Comparison of ENCODE assay signal across 19 cellular contexts in the genomic region with DNA sequence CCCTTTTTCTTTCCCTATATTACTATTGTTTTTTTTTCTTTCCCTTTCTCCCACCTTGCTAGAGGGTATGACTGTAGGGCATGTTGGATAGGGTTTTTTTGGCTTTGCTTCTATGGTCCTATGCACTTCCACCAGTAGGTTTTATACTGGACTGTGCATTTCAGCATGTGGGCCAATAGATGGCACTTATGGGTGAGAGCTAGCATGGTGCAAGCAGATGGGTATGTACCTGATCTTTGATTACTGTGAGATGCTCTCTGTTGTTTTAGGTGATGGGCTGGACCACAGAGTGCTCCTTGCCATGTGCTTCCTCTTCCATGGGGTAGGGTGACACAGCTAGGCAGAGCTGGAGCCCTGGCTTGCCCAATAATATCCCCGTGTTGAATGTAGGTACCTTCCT.
DNase-seq lines count a peak whose midpoint lies in the region; ATAC-seq and TF ChIP-seq lines count a peak whose summit lies in the region.
"Had no signal": no experiment of that assay in that cellular context is flagged by ENCODE, and none has a peak within 500 bp of the region (broad histone marks: within the 10 kb centered on the region; RNA-seq: fewer than 3 reads in every experiment).

No MANE protein-coding gene starts in this region.

- H3K27me3 ChIP-seq in mammary epithelial cell (ENCODE audit: insufficient read depth, low read length), result no peaks in the 10 kb centered on the region
- no peaks in the 10 kb centered on the region for H3K27me3 ChIP-seq in breast epithelium
- no peaks in the 10 kb centered on the region for H3K27me3 ChIP-seq in parathyroid adenoma (ENCODE audit: control insufficient read depth, insufficient read depth, low read length)
- H3K27me3 ChIP-seq: testis had no signal

- H3K27me3 Mint-ChIP-seq in WTC11 (ENCODE audit: low read depth), result no peaks in the 10 kb centered on the region; the same call in 1 of the 2 replicates

- ATAC-seq in WTC11, result peak; percentile 51
- no peak for ATAC-seq in HG03135 (IDR thresholded peaks at IDR 0.05; ENCODE audit: unreplicated experiment)

- TF ChIP-seq CTCF in mammary epithelial cell (conservative IDR thresholded peaks at IDR 0.05 in 1 of 2, IDR thresholded peaks at IDR 0.05 in 1 of 2; ENCODE audit: extremely low read depth in 1 of 2, insufficient read depth in 1 of 2, low read depth in 1 of 2, low read length in 2 of 2) (peak in 1 of 2 donors; percentile 29), breast epithelium (IDR thresholded peaks at IDR 0.05) (no peak), WTC11 (IDR thresholded peaks at IDR 0.05) (no peak), parathyroid adenoma (IDR thresholded peaks at IDR 0.05) (peak; percentile 41)

- dilution Hi-C loops in mammary epithelial cell (cut with HindIII; ENCODE audit: low sequenced_read_pairs), result no loop called here

- no peak overlapping the region for H3K4me2 ChIP-seq in mammary epithelial cell (ENCODE audit: insufficient read depth, low read depth, low read length)
- no peak overlapping the region for H3K4me2 ChIP-seq in parathyroid adenoma (ENCODE audit: low read length)

- no TSS peak for BruUV-seq in mammary epithelial cell (replicated peaks; lab: Mats Ljungman, UMichigan)

- 0 out of 2 replicates have a peak, but pooled peaks cover 4% of the 10 kb centered on the region for H3K4me1 Mint-ChIP-seq in WTC11
- H3K4me1 Mint-ChIP-seq: central memory CD8-positive, alpha-beta T cell had no signal

- no peak for TF ChIP-seq POLR2A in breast epithelium (IDR thresholded peaks at IDR 0.05)

- no peaks in the 10 kb centered on the region for H3K4me1 ChIP-seq in mammary epithelial cell (ENCODE audit: insufficient read depth, low read length)
- no peaks in the 10 kb centered on the region for H3K4me1 ChIP-seq in breast epithelium
- peaks cover 30% of the 10 kb centered on the region for H3K4me1 ChIP-seq in parathyroid adenoma
- H3K4me1 ChIP-seq: testis had no signal

- WGBS in mammary epithelial cell (ENCODE audit: low coverage, missing lambda C conversion rate), result 67% methylated on average over 1 of the region's 1 CpG

- no peak overlapping the region for H3K4me3 ChIP-seq in mammary epithelial cell (replicated peaks in 1 of 3; ENCODE audit: insufficient read depth in 1 of 3, low read depth in 2 of 3, low read length in 3 of 3)
- no peak overlapping the region for H3K4me3 ChIP-seq in breast epithelium
- no peak overlapping the region for H3K4me3 ChIP-seq in parathyroid adenoma (ENCODE audit: low read depth, low read length)
- H3K4me3 ChIP-seq: testis had no signal

- H3K4me3 Mint-ChIP-seq in WTC11, result no peak overlapping the region
- H3K4me3 Mint-ChIP-seq: activated T-helper 1 cell treated with anti-CD3 and anti-CD28 coated beads, Interleukin-12 subunit alpha, Interleukin-12 subunit beta, Interleukin-2, Interleukin-4 antibody, amounts not matched to agents 30 ng/mL and 10 ng/mL and 1 ng/mL, durations not matched to agents 14 hours and 24 hours and 36 hours; central memory CD8-positive, alpha-beta T cell; T-helper 1 cell treated with Interleukin-12 subunit alpha and Interleukin-12 subunit beta and Interleukin-4 antibody, amounts not matched to agents 30 μg/mL and 1 μg/mL, for 36 hours had no signal

- no peaks in the 10 kb centered on the region for H3K9me3 ChIP-seq in mammary epithelial cell (replicated peaks; ENCODE audit: insufficient read depth, low read length)
- H3K9me3 ChIP-seq in breast epithelium, result no peaks in the 10 kb centered on the region
- H3K9me3 ChIP-seq in parathyroid adenoma (ENCODE audit: control insufficient read depth, low read length), result no peaks in the 10 kb centered on the region
- H3K9me3 ChIP-seq: testis had no signal

- POLR2A ChIA-PET in WTC11 (lab: Charles Lee), result no interaction called here

- intact Hi-C loops in mammary epithelial cell (cut with micrococcal nuclease), result no loop called here
- intact Hi-C loops in breast epithelium (cut with DNase I; ENCODE audit: low total_unique reads), result no loop called here

- H3K27ac ChIP-seq in mammary epithelial cell (ENCODE audit: insufficient read depth, low read depth, low read length) (no peak overlapping the region), breast epithelium (no peak overlapping the region), parathyroid adenoma (peak overlapping the region; percentile 87)
- H3K27ac ChIP-seq: testis had no signal

- in situ Hi-C loops in mammary epithelial cell (cut with MboI; ENCODE audit: low sequenced_read_pairs in 2 of 2) (loop anchor here (25.0 kb wide), 2 partner anchors 1441 to 1666 kb away; a partner anchor contains a TSS), ACHN (cut with HindIII; ENCODE audit: low pct_ligation_motif_present, low pct_unique_long_range_greater_than_20kb, low sequenced_read_pairs) (no loop called here)

- H3K36me3 Mint-ChIP-seq in WTC11, result no peaks in the 10 kb centered on the region

- H3K36me3 ChIP-seq in mammary epithelial cell (ENCODE audit: insufficient read depth, low read length), result no peaks in the 10 kb centered on the region
- H3K36me3 ChIP-seq in breast epithelium, result no peaks in the 10 kb centered on the region
- no peaks in the 10 kb centered on the region for H3K36me3 ChIP-seq in parathyroid adenoma (ENCODE audit: control insufficient read depth, insufficient read depth, low read length)

- CTCF ChIA-PET in mammary epithelial cell (lab: Charles Lee; ENCODE audit: low non-redundant PET) (interaction anchor here (0.6 kb wide), 1 partner anchor 45 kb away, joined by 3 read pairs; no protein-coding TSS in a partner anchor), WTC11 (lab: Charles Lee) (interaction anchor here (1.2 to 4.7 kb wide), 4 partner anchors 8 to 54 kb away, joined by 3 to 30 read pairs (median 5); no protein-coding TSS in a partner anchor)

- no peaks in the 10 kb centered on the region for H4K20me1 ChIP-seq in mammary epithelial cell (ENCODE audit: insufficient read depth, low read length)

- H3K9me3 Mint-ChIP-seq in WTC11, result peaks cover 7% of the 10 kb centered on the region
- H3K9me3 Mint-ChIP-seq: activated T-helper 1 cell treated with anti-CD3 and anti-CD28 coated beads, Interleukin-12 subunit alpha, Interleukin-12 subunit beta, Interleukin-2, Interleukin-4 antibody, amounts not matched to agents 30 ng/mL and 10 ng/mL and 1 ng/mL, durations not matched to agents 14 hours and 24 hours and 36 hours; central memory CD8-positive, alpha-beta T cell; T-helper 1 cell treated with Interleukin-12 subunit alpha and Interleukin-12 subunit beta and Interleukin-4 antibody, amounts not matched to agents 30 μg/mL and 1 μg/mL, for 36 hours had no signal

- no peak overlapping the region for H3K9ac ChIP-seq in mammary epithelial cell (ENCODE audit: insufficient read depth, low read length)
- no peak overlapping the region for H3K9ac ChIP-seq in parathyroid adenoma

- H2AFZ ChIP-seq in mammary epithelial cell (ENCODE audit: low read depth, low read length) (no peak overlapping the region), parathyroid adenoma (no peak overlapping the region)

- H3K27ac Mint-ChIP-seq in WTC11, result no peak overlapping the region
- H3K27ac Mint-ChIP-seq: activated T-helper 1 cell treated with anti-CD3 and anti-CD28 coated beads, Interleukin-12 subunit alpha, Interleukin-12 subunit beta, Interleukin-2, Interleukin-4 antibody, amounts not matched to agents 30 ng/mL and 10 ng/mL and 1 ng/mL, durations not matched to agents 14 hours and 24 hours and 36 hours; T-helper 1 cell treated with Interleukin-12 subunit alpha and Interleukin-12 subunit beta and Interleukin-4 antibody, amounts not matched to agents 30 μg/mL and 1 μg/mL, for 36 hours had no signal

- H3K79me2 ChIP-seq in mammary epithelial cell (ENCODE audit: insufficient read depth, low read length) (no peaks in the 10 kb centered on the region), parathyroid adenoma (no peaks in the 10 kb centered on the region)

- DNase-seq in mammary epithelial cell, result peak; percentile 3
- DNase-seq in breast epithelium (ENCODE audit: low spot score in 2 of 2), result no peak
- peak; percentile 9 for DNase-seq in HT-29 (ENCODE audit: low spot score)
- no peak for DNase-seq in WTC11 (ENCODE audit: low spot score)
- no peak for DNase-seq in cortex of kidney (lab: John Stamatoyannopoulos, UW)
- no peak for DNase-seq in ACHN
- DNase-seq: activated CD8-positive, alpha-beta memory T cell treated with anti-CD3 and anti-CD28 coated beads for 24 hours; effector CD8-positive, alpha-beta T cell; Kasumi-1; NCI-H187; NCI-H524 treated with DMSO at 0.1 percent for 48 hours; occipital lobe; stimulated activated CD4-positive, alpha-beta T cell treated with anti-CD3 and anti-CD28 coated beads, Interleukin-4, amount 100 ng/mL, for 24 hours; testis had no signal

TF ChIP-seq in WTC11, 78 proteins besides CTCF, POLR2A, EP300 and RAD21 (continues in another document):
- TF ChIP-seq, protein P1, sequence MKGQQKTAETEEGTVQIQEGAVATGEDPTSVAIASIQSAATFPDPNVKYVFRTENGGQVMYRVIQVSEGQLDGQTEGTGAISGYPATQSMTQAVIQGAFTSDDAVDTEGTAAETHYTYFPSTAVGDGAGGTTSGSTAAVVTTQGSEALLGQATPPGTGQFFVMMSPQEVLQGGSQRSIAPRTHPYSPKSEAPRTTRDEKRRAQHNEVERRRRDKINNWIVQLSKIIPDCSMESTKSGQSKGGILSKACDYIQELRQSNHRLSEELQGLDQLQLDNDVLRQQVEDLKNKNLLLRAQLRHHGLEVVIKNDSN (CRISPR knock-in tag; IDR thresholded peaks at IDR 0.05), result no peak
- TF ChIP-seq NFYB (CRISPR knock-in tag; conservative IDR thresholded peaks at IDR 0.05; ENCODE audit: low read depth), result no peak
- TF ChIP-seq SOX15 (CRISPR knock-in tag; IDR thresholded peaks at IDR 0.05), result no peak

Comparison
In these comparisons a context has a peak if more than half of its experiments do, and no peak if none do; other contexts are left out.
1. DNase-seq: peak in mammary epithelial cell (single experiment) and HT-29 (single experiment); none in breast epithelium (0 of 2), WTC11 (single experiment), cortex of kidney (single experiment) and ACHN (single experiment).